9 cellular contexts compared by ENCODE assay signal in genomic region chr18:3179430-3180089, GRCh38. TPM values are rescaled to one million over a fixed set of nuclear protein-coding genes. Genes with fewer than 3 reads are reported as not detected.
DNase-seq lines count a peak whose midpoint lies in the region; ATAC-seq and TF ChIP-seq lines count a peak whose summit lies in the region.
"Had no signal": no experiment of that assay in that cellular context is flagged by ENCODE, and none has a peak within 500 bp of the region (broad histone marks: within the 10 kb centered on the region; RNA-seq: fewer than 3 reads in every experiment).

No MANE protein-coding gene starts in this region.

- H3K9ac ChIP-seq in SU-DHL-6 (ENCODE audit: low read length), result peak overlapping the region; percentile 43

- no peaks in the 10 kb centered on the region for H3K79me2 ChIP-seq in SU-DHL-6 (ENCODE audit: insufficient read depth, low read length)

- ATAC-seq in Right ventricle myocardium inferior (no peak), HG03108 (IDR thresholded peaks at IDR 0.05; ENCODE audit: unreplicated experiment) (peak; percentile 58), aorta (ENCODE audit: low FRiP score) (no peak)
- ATAC-seq: HepG2 had no signal

- TF ChIP-seq POLR2A in suprapubic skin (IDR thresholded peaks at IDR 0.05), result no peak
- TF ChIP-seq POLR2A in tibial nerve (IDR thresholded peaks at IDR 0.05), result no peak

- no peaks in the 10 kb centered on the region for H4K20me1 ChIP-seq in SU-DHL-6 (ENCODE audit: low read depth, low read length)

- POLR2A ChIA-PET in RWPE1 (lab: Yijun Ruan, JAX; ENCODE audit: low non-redundant PET), result no interaction called here

- intact Hi-C loops in Right ventricle myocardium inferior (cut with DNase I), result no loop called here
- intact Hi-C loops in aorta (cut with DNase I), result loop anchor here (5.0 kb wide), 2 partner anchors 38 to 368 kb away; partner anchors contain the start of gene MYOM1 (in 1 of the 2)

- H3K36me3 ChIP-seq in cardiac muscle cell, result peaks cover 53% of the 10 kb centered on the region
- no peaks in the 10 kb centered on the region for H3K36me3 ChIP-seq in SU-DHL-6 (ENCODE audit: low read length)
- H3K36me3 ChIP-seq in aorta (ENCODE audit: control insufficient read depth in 1 of 2, insufficient read depth in 2 of 2, low read length in 1 of 2), result peaks cover under 1 to 5% of the 10 kb centered on the region in 2 donors
- H3K36me3 ChIP-seq in suprapubic skin, result no peaks in the 10 kb centered on the region
- H3K36me3 ChIP-seq in tibial nerve, result no peaks in the 10 kb centered on the region

- peaks cover 13% of the 10 kb centered on the region for H3F3A ChIP-seq in SU-DHL-6 (ENCODE audit: insufficient read depth)

- no peaks in the 10 kb centered on the region for H3K9me2 ChIP-seq in SU-DHL-6 (replicated peaks; ENCODE audit: insufficient read depth, low read length)

- H3K9me3 ChIP-seq in cardiac muscle cell (ENCODE audit: low read depth) (no peaks in the 10 kb centered on the region), SU-DHL-6 (ENCODE audit: insufficient read depth, low read length) (no peaks in the 10 kb centered on the region), aorta (ENCODE audit: control insufficient read depth, low read length) (no peaks in the 10 kb centered on the region), suprapubic skin (no peaks in the 10 kb centered on the region), tibial nerve (no peaks in the 10 kb centered on the region)

- TF ChIP-seq EP300 in suprapubic skin (IDR thresholded peaks at IDR 0.05) (no peak), tibial nerve (IDR thresholded peaks at IDR 0.05) (no peak)

- H3K4me2 ChIP-seq in SU-DHL-6 (ENCODE audit: low read depth, low read length, poor library complexity, severe bottlenecking), result peak overlapping the region; percentile 72

- H3K27ac ChIP-seq in cardiac muscle cell (peak overlapping the region; percentile 87), SU-DHL-6 (ENCODE audit: low read depth, low read length) (peak overlapping the region; percentile 97), aorta (ENCODE audit: low read depth in 1 of 2, low read length in 2 of 2) (peak overlapping the region; percentile 32 to 74), suprapubic skin (no peak overlapping the region), RWPE1 (no peak overlapping the region), tibial nerve (peak overlapping the region in 1 of 4 donors; percentile 34)

- H3K27me3 ChIP-seq in cardiac muscle cell, result no peaks in the 10 kb centered on the region
- H3K27me3 ChIP-seq in SU-DHL-6 (ENCODE audit: low read length), result no peaks in the 10 kb centered on the region
- H3K27me3 ChIP-seq in aorta (ENCODE audit: control insufficient read depth in 1 of 2, insufficient read depth in 2 of 2, low read length in 1 of 2), result no peaks in the 10 kb centered on the region
- H3K27me3 ChIP-seq in suprapubic skin, result no peaks in the 10 kb centered on the region
- H3K27me3 ChIP-seq in tibial nerve, result no peaks in the 10 kb centered on the region

- H3K4me1 ChIP-seq in cardiac muscle cell (ENCODE audit: low read depth) (peaks cover 7% of the 10 kb centered on the region), aorta (ENCODE audit: control insufficient read depth in 1 of 2, insufficient read depth in 2 of 2, low read length in 2 of 2) (peaks cover 0 to 2% of the 10 kb centered on the region in 2 donors), suprapubic skin (no peaks in the 10 kb centered on the region), tibial nerve (peaks cover 0 to 17% (median 0%) of the 10 kb centered on the region in 4 donors)

- peak in 1 of 2 donors; percentile 18 for DNase-seq in cardiac muscle cell (ENCODE audit: low read depth in 1 of 2, low spot score in 1 of 2)
- no peak for DNase-seq in Right ventricle myocardium inferior (ENCODE audit: missing footprints)
- DNase-seq in aorta, result no peak
- DNase-seq in suprapubic skin (ENCODE audit: low spot score in 2 of 2), result no peak
- DNase-seq in RWPE1 (ENCODE audit: low spot score), result no peak
- no peak for DNase-seq in tibial nerve (ENCODE audit: low spot score in 2 of 2)

- H2AFZ ChIP-seq in SU-DHL-6 (ENCODE audit: low read depth, low read length, severe bottlenecking), result no peak overlapping the region

- WGBS in aorta, 2 donors, result 69 to 71% methylated on average over 10 of the region's 10 CpGs
- WGBS in suprapubic skin, result 54% methylated on average over 10 of the region's 10 CpGs
- 65 to 74% methylated on average over 10 of the region's 10 CpGs for WGBS in tibial nerve, 2 donors

- no peak for TF ChIP-seq CTCF in cardiac muscle cell (IDR thresholded peaks at IDR 0.05; ENCODE audit: low read depth, low read length)
- TF ChIP-seq CTCF in SU-DHL-6 (IDR thresholded peaks at IDR 0.05; ENCODE audit: insufficient read depth, low read length, poor library complexity, severe bottlenecking), result no peak
- no peak for TF ChIP-seq CTCF in suprapubic skin (IDR thresholded peaks at IDR 0.05)
- no peak for TF ChIP-seq CTCF in RWPE1 (conservative IDR thresholded peaks at IDR 0.05; ENCODE audit: low read depth)
- no peak for TF ChIP-seq CTCF in tibial nerve (IDR thresholded peaks at IDR 0.05)

- CTCF ChIA-PET in RWPE1 (lab: Yijun Ruan, JAX), result interaction anchor here (0.6 kb wide), 1 partner anchor 93 kb away, joined by 3 read pairs; no protein-coding TSS in a partner anchor

- H3K4me3 ChIP-seq in cardiac muscle cell, result no peak overlapping the region
- peak overlapping the region; percentile 9 for H3K4me3 ChIP-seq in SU-DHL-6 (ENCODE audit: insufficient read depth, low read length, poor library complexity, severe bottlenecking)
- H3K4me3 ChIP-seq in aorta (ENCODE audit: low read length in 2 of 2), result no peak overlapping the region
- H3K4me3 ChIP-seq in suprapubic skin, result no peak overlapping the region
- no peak overlapping the region for H3K4me3 ChIP-seq in tibial nerve

RNA-seq across cellular contexts. Expression of gene MYOM1, which starts 40.2 kb away (rescaled TPM):
- 209 and 219 TPM in 2 replicates for total RNA-seq in cardiac muscle cell
- polyA plus RNA-seq in cardiac muscle cell, result 182 and 194 TPM in 2 replicates
- total RNA-seq in Right ventricle myocardium inferior, result 611 TPM
- total RNA-seq in aorta, result 10 to 100 TPM; 26.3 to 63.8 TPM
- 10 to 100 TPM; 15.8 to 26.4 TPM for polyA plus RNA-seq in aorta
- total RNA-seq in suprapubic skin, result 1 to 10 TPM in 3 of 4 donors, under 1 TPM in 1; 0.99 to 2.1 (median 1.6) TPM
- 1 to 10 TPM; 3.0 to 8.1 (median 5.6) TPM for total RNA-seq in tibial nerve

Comparison
In these comparisons a context has a peak if more than half of its experiments do, and no peak if none do; other contexts are left out.
1. H3K27ac ChIP-seq: peak in cardiac muscle cell (single experiment), SU-DHL-6 (single experiment) and aorta (2 of 2); none in suprapubic skin (single experiment) and RWPE1 (single experiment).